ENCODE assay signal across 1 cellular context in genomic region chr3:72862314-72863090, GRCh38.
A peak's percentile ranks its signal among the peaks of the same experiment; 100 is the strongest.
TF ChIP-seq lines count a peak whose summit lies in the region.

No MANE protein-coding gene starts in this region.

TF ChIP-seq in K562, 482 proteins besides CTCF, POLR2A, EP300 and RAD21 (continued from another document):
- TF ChIP-seq ZHX1 (conservative IDR thresholded peaks at IDR 0.05; ENCODE audit: low read length) (no peak), ZNF384 (IDR thresholded peaks at IDR 0.05; ENCODE audit: low read depth, low read length) (0 out of 2 replicates have a peak, but pooled peaks have one; percentile 7), NKRF (IDR thresholded peaks at IDR 0.05; ENCODE audit: borderline replicate concordance) (no peak), GTF2E2 (tag; IDR thresholded peaks at IDR 0.05) (no peak), U2AF2 (optimal IDR thresholded peaks at IDR 0.05; ENCODE audit: low read depth, low read length) (no peak)
- TF ChIP-seq, protein P1, sequence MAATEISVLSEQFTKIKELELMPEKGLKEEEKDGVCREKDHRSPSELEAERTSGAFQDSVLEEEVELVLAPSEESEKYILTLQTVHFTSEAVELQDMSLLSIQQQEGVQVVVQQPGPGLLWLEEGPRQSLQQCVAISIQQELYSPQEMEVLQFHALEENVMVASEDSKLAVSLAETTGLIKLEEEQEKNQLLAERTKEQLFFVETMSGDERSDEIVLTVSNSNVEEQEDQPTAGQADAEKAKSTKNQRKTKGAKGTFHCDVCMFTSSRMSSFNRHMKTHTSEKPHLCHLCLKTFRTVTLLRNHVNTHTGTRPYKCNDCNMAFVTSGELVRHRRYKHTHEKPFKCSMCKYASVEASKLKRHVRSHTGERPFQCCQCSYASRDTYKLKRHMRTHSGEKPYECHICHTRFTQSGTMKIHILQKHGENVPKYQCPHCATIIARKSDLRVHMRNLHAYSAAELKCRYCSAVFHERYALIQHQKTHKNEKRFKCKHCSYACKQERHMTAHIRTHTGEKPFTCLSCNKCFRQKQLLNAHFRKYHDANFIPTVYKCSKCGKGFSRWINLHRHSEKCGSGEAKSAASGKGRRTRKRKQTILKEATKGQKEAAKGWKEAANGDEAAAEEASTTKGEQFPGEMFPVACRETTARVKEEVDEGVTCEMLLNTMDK (IDR thresholded peaks at IDR 0.05; ENCODE audit: borderline replicate concordance, insufficient read depth, low read depth, low read length, poor library complexity, severe bottlenecking): no peak
